ENCODE assay signal across 10 cellular contexts in the genomic region with DNA sequence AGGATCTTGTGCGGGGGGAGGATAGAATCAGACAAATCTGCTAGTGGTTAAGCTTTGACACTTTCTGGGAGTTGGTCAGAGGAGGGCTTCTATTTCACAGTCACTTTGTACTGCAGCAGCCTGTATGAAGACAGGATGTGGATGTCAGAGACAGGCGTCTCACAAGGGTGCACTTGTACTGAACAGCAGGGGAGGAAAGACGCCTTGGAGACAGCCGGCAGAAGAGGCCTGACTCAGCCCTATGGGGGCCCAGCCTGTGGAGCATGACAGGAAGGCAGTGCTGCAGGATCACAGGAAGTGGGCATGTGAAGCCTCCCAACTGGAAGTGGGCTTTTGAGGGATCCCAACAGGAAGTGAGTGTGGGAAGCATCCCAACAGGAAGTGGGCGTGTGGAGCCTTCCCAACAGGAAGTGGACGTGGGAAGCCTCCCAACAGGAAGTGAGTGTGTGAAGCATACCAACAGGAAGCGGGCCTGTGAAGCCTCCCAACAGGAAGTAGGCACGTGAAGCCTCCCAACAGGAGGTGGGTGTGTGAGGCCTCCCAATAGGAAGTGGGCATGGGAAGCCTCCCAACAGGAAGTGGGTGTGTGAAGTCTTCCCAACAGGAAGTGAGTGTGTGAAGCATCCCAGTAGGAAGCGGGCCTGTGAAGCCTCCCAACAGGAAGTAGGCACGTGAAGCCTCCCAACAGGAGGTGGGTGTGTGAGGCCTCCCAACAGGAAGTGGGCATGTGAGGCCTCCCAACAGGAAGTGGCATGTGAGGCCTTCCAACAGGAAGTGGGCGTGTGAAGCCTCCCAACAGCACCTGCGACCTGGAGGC.
DNase-seq lines count a peak whose midpoint lies in the region; ATAC-seq, FAIRE-seq and TF ChIP-seq lines count a peak whose summit lies in the region.
"Had no signal": no experiment of that assay in that cellular context is flagged by ENCODE, and none has a peak within 500 bp of the region (broad histone marks: within the 10 kb centered on the region; RNA-seq: fewer than 3 reads in every experiment).

No MANE protein-coding gene starts in this region.

- H3K9ac ChIP-seq in SK-N-MC (ENCODE audit: insufficient read length) (peak overlapping the region; percentile 54), K562 (ENCODE audit: insufficient read depth in 1 of 2, low read depth in 2 of 2, low read length in 2 of 2) (no peak overlapping the region)

- DNase-seq in EL: peak; percentile 52
- peak; percentile 97 for DNase-seq in SK-N-MC (ENCODE audit: low read depth, low spot score)
- no peak for DNase-seq in K562 (ENCODE audit: extremely low read depth in 1 of 4, low spot score in 3 of 4)
- DNase-seq in gastrocnemius medialis: no peak
- DNase-seq in COLO668 (lab: John Stamatoyannopoulos, UW; ENCODE audit: unreplicated experiment): no peak
- no peak for DNase-seq in NCI-H1694 (lab: John Stamatoyannopoulos, UW)
- DNase-seq in omental fat pad (ENCODE audit: low spot score): no peak
- DNase-seq: SHP77 had no signal

- H3K9me1 ChIP-seq in K562 (ENCODE audit: control insufficient read depth, insufficient read depth, low read length): no peaks in the 10 kb centered on the region

- in situ Hi-C loops in K562 (cut with MboI): no loop called here
- in situ Hi-C loops in gastrocnemius medialis (cut with MboI; ENCODE audit: low sequenced_read_pairs in 4 of 4): no loop called here

- no peaks in the 10 kb centered on the region for H4K20me1 ChIP-seq in K562 (replicated peaks; ENCODE audit: control insufficient read depth, insufficient read depth, low read length)

- no peak for ATAC-seq in K562
- ATAC-seq in gastrocnemius medialis: no peak
- no peak for ATAC-seq in HG03045 (IDR thresholded peaks at IDR 0.05; ENCODE audit: unreplicated experiment)
- no peak for ATAC-seq in omental fat pad (ENCODE audit: low FRiP score)

- POLR2A ChIA-PET in K562 (lab: Yijun Ruan, JAX): no interaction called here

- H3K27ac ChIP-seq in SK-N-MC: peak overlapping the region; percentile 92
- H3K27ac ChIP-seq in K562 (ENCODE audit: extremely low read depth, low read depth, low read length): no peak overlapping the region
- H3K27ac ChIP-seq in gastrocnemius medialis: peak overlapping the region; percentile 29 to 50 (median 42)

- no peak for TF ChIP-seq CTCF in K562 (IDR thresholded peaks at IDR 0.05 in 2 of 3, conservative IDR thresholded peaks at IDR 0.05 in 1 of 3; ENCODE audit: insufficient read depth in 2 of 3, low read depth in 1 of 3, low read length in 3 of 3)
- TF ChIP-seq CTCF in gastrocnemius medialis (IDR thresholded peaks at IDR 0.05 in 4 of 5, conservative IDR thresholded peaks at IDR 0.05 in 1 of 5): no peak
- TF ChIP-seq CTCF in omental fat pad (IDR thresholded peaks at IDR 0.05): no peak

- TF ChIP-seq EP300 in K562 (IDR thresholded peaks at IDR 0.05; ENCODE audit: low read length): no peak

- no peak for FAIRE-seq in K562 (lab: Jason Lieb, UNC)
- FAIRE-seq: endothelial cell of umbilical vein had no signal

- no peak overlapping the region for H3K4me2 ChIP-seq in K562 (ENCODE audit: insufficient read depth, low read length)

- H3K36me3 ChIP-seq in SK-N-MC (ENCODE audit: insufficient read depth, low read length) (no peaks in the 10 kb centered on the region), K562 (ENCODE audit: control insufficient read depth, insufficient read depth, low read length) (no peaks in the 10 kb centered on the region), gastrocnemius medialis (no peaks in the 10 kb centered on the region)

- H3K9me3 ChIP-seq in SK-N-MC (ENCODE audit: low read depth, low read length): no peaks in the 10 kb centered on the region
- no peaks in the 10 kb centered on the region for H3K9me3 ChIP-seq in K562 (replicated peaks; ENCODE audit: control insufficient read depth, insufficient read depth, low read depth, low read length)
- H3K9me3 ChIP-seq in gastrocnemius medialis: no peaks in the 10 kb centered on the region

- H3K4me1 ChIP-seq in K562 (replicated peaks in 1 of 2; ENCODE audit: control insufficient read depth in 2 of 2, insufficient read depth in 2 of 2, low read length in 2 of 2): no peaks in the 10 kb centered on the region
- H3K4me1 ChIP-seq in gastrocnemius medialis: no peaks in the 10 kb centered on the region

- H3K27me3 ChIP-seq in K562 (ENCODE audit: control insufficient read depth in 2 of 2, insufficient read depth in 2 of 2, low read length in 2 of 2) (peaks cover 0 to 4% of the 10 kb centered on the region in 2 experiments; a peak in 1 of 5 replicates), gastrocnemius medialis (no peaks in the 10 kb centered on the region)

- TF ChIP-seq POLR2A in K562 (conservative IDR thresholded peaks at IDR 0.05) (no peak), gastrocnemius medialis (IDR thresholded peaks at IDR 0.05) (no peak)

- intact Hi-C loops in K562 (cut with micrococcal nuclease) (no loop called here), gastrocnemius medialis (cut with DNase I; ENCODE audit: low total_unique reads) (no loop called here)

- WGBS in K562 (ENCODE audit: insufficient coverage, low coverage, missing lambda C conversion rate): 0% methylated on average over 11 of the region's 12 CpGs

- H3K79me2 ChIP-seq in K562 (ENCODE audit: control insufficient read depth, insufficient read depth, low read length): no peaks in the 10 kb centered on the region

- no peak overlapping the region for H2AFZ ChIP-seq in K562 (ENCODE audit: low read depth, low read length)

- CTCF ChIA-PET in K562 (lab: Yijun Ruan, JAX; ENCODE audit: low intra/inter-chr PET ratio): no interaction called here

- BruUV-seq in K562 (replicated peaks; lab: Mats Ljungman, UMichigan): no TSS peak

- no peak for TF ChIP-seq RAD21 in K562 (CRISPR knock-in tag; conservative IDR thresholded peaks at IDR 0.05 in 1 of 2, IDR thresholded peaks at IDR 0.05 in 1 of 2)

- peak overlapping the region; percentile 46 for H3K4me3 ChIP-seq in SK-N-MC
- no peak overlapping the region for H3K4me3 ChIP-seq in K562
- H3K4me3 ChIP-seq in gastrocnemius medialis: no peak overlapping the region

TF ChIP-seq in K562, 482 proteins besides CTCF, POLR2A, EP300 and RAD21:
- TF ChIP-seq, protein P1, sequence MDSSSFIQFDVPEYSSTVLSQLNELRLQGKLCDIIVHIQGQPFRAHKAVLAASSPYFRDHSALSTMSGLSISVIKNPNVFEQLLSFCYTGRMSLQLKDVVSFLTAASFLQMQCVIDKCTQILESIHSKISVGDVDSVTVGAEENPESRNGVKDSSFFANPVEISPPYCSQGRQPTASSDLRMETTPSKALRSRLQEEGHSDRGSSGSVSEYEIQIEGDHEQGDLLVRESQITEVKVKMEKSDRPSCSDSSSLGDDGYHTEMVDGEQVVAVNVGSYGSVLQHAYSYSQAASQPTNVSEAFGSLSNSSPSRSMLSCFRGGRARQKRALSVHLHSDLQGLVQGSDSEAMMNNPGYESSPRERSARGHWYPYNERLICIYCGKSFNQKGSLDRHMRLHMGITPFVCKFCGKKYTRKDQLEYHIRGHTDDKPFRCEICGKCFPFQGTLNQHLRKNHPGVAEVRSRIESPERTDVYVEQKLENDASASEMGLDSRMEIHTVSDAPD (CRISPR knock-in tag; IDR thresholded peaks at IDR 0.05): no peak
- no peak for TF ChIP-seq SIN3B (IDR thresholded peaks at IDR 0.05; ENCODE audit: low read depth)
- TF ChIP-seq, protein P2, sequence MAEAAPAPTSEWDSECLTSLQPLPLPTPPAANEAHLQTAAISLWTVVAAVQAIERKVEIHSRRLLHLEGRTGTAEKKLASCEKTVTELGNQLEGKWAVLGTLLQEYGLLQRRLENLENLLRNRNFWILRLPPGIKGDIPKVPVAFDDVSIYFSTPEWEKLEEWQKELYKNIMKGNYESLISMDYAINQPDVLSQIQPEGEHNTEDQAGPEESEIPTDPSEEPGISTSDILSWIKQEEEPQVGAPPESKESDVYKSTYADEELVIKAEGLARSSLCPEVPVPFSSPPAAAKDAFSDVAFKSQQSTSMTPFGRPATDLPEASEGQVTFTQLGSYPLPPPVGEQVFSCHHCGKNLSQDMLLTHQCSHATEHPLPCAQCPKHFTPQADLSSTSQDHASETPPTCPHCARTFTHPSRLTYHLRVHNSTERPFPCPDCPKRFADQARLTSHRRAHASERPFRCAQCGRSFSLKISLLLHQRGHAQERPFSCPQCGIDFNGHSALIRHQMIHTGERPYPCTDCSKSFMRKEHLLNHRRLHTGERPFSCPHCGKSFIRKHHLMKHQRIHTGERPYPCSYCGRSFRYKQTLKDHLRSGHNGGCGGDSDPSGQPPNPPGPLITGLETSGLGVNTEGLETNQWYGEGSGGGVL (CRISPR knock-in tag; IDR thresholded peaks at IDR 0.05): no peak
- peak in 1 of 2 experiments; percentile 62; a peak in 2 of 4 replicates for TF ChIP-seq ETV6 (IDR thresholded peaks at IDR 0.05; ENCODE audit: borderline replicate concordance in 1 of 2, low read depth in 2 of 2, low read length in 1 of 2)
- no peak for TF ChIP-seq ETV6 (CRISPR knock-in tag; IDR thresholded peaks at IDR 0.05; ENCODE audit: borderline replicate concordance)
- TF ChIP-seq, protein P3, sequence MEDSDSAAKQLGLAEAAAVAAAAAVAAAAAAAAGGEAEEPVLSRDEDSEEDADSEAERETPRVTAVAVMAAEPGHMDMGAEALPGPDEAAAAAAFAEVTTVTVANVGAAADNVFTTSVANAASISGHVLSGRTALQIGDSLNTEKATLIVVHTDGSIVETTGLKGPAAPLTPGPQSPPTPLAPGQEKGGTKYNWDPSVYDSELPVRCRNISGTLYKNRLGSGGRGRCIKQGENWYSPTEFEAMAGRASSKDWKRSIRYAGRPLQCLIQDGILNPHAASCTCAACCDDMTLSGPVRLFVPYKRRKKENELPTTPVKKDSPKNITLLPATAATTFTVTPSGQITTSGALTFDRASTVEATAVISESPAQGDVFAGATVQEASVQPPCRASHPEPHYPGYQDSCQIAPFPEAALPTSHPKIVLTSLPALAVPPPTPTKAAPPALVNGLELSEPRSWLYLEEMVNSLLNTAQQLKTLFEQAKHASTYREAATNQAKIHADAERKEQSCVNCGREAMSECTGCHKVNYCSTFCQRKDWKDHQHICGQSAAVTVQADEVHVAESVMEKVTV (CRISPR knock-in tag; IDR thresholded peaks at IDR 0.05): no peak
- TF ChIP-seq ZKSCAN8 (CRISPR knock-in tag; IDR thresholded peaks at IDR 0.05): no peak
- TF ChIP-seq GABPA (tag; conservative IDR thresholded peaks at IDR 0.05; ENCODE audit: low read depth): peak; percentile 64

Comparison
In these comparisons a context has a peak if more than half of its experiments do, and no peak if none do; other contexts are left out.
1. DNase-seq: peak in EL (single experiment) and SK-N-MC (single experiment); none in K562 (0 of 4), gastrocnemius medialis (0 of 2), COLO668 (single experiment), NCI-H1694 (single experiment) and omental fat pad (single experiment).